ENCODE assay signal across 1 cellular context in the genomic region with DNA sequence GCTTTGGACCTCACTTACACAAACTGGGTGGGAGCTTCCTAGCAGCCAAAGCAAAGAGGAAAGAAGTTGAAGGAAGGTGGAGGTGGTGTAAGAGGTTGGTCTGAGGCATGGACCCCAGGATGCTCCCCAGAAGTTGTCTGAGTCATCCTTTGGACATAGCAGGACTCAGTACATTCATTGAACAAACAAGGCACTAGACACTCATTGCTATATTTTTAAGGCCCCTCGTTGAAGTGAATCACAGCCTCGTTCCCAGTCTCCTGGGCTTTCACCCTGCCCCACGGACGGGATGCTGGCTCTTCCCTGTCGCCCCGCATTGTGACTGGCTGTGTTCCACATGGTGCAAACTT.
TF ChIP-seq lines count a peak whose summit lies in the region.

No MANE protein-coding gene starts in this region.

TF ChIP-seq in HCT116, 20 proteins besides CTCF, POLR2A, EP300 and RAD21 (continued from another document):
- TF ChIP-seq, protein P1, sequence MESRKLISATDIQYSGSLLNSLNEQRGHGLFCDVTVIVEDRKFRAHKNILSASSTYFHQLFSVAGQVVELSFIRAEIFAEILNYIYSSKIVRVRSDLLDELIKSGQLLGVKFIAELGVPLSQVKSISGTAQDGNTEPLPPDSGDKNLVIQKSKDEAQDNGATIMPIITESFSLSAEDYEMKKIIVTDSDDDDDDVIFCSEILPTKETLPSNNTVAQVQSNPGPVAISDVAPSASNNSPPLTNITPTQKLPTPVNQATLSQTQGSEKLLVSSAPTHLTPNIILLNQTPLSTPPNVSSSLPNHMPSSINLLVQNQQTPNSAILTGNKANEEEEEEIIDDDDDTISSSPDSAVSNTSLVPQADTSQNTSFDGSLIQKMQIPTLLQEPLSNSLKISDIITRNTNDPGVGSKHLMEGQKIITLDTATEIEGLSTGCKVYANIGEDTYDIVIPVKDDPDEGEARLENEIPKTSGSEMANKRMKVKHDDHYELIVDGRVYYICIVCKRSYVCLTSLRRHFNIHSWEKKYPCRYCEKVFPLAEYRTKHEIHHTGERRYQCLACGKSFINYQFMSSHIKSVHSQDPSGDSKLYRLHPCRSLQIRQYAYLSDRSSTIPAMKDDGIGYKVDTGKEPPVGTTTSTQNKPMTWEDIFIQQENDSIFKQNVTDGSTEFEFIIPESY (IDR thresholded peaks at IDR 0.05; ENCODE audit: extremely low read depth, insufficient replicate concordance, low read length) = no peak
- TF ChIP-seq FOSL1 (IDR thresholded peaks at IDR 0.05; ENCODE audit: low read depth) = no peak
- TF ChIP-seq, protein P2, sequence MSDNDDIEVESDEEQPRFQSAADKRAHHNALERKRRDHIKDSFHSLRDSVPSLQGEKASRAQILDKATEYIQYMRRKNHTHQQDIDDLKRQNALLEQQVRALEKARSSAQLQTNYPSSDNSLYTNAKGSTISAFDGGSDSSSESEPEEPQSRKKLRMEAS (IDR thresholded peaks at IDR 0.05) = no peak
TF ChIP-seq in HCT116: peak in this region for 0.
